18 cellular contexts compared by ENCODE assay signal in the genomic region with DNA sequence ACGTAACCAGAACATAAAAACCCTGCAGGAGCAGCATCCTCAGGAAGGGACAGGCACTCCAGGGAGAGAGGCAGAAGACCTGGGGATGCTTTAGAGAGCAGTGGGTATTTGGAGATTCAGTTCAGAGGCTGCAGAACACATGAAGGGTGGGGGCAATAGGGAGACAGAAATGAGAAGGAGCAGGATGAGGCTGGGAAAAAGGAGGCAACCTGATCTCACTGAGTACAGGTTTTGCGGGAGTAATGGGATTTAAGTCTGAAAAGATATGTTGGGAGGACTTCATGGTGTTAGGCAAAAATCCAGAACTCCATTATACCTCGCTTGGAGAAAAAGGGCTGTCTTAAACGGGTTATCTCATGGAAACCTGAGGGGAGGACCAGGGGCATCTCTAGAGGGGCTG. TPM values are rescaled to one million over a fixed set of nuclear protein-coding genes. Genes with fewer than 3 reads are reported as not detected.
A peak's percentile ranks its signal among the peaks of the same experiment; 100 is the strongest.
DNase-seq lines count a peak whose midpoint lies in the region; ATAC-seq and TF ChIP-seq lines count a peak whose summit lies in the region.
"Had no signal": no experiment of that assay in that cellular context is flagged by ENCODE, and none has a peak within 500 bp of the region (broad histone marks: within the 10 kb centered on the region; RNA-seq: fewer than 3 reads in every experiment).

No MANE protein-coding gene starts in this region.

- H3K36me3 ChIP-seq in mammary epithelial cell (ENCODE audit: insufficient read depth, low read length) (no peaks in the 10 kb centered on the region), vagina (no peaks in the 10 kb centered on the region)

- H3K27me3 Mint-ChIP-seq in MCF 10A (ENCODE audit: insufficient read depth, unreplicated experiment) (peaks cover 29% of the 10 kb centered on the region), mesothelial cell of epicardium (ENCODE audit: low read depth) (peaks cover 5% of the 10 kb centered on the region)
- H3K27me3 Mint-ChIP-seq in activated T-helper 1 cell treated with anti-CD3 and anti-CD28 coated beads, Interleukin-12 subunit alpha, Interleukin-12 subunit beta, Interleukin-2, Interleukin-4 antibody, amounts not matched to agents 30 ng/mL and 10 ng/mL and 1 ng/mL, durations not matched to agents 14 hours and 24 hours and 36 hours (ENCODE audit: insufficient read depth), result peaks cover 42% of the 10 kb centered on the region
- H3K27me3 Mint-ChIP-seq in activated CD8-positive, alpha-beta T cell treated with anti-CD3 and anti-CD28 coated beads, Interleukin-2, amount 10 ng/mL, durations not matched to agents 7 days and 5 days (ENCODE audit: low read depth), result peaks cover 27% of the 10 kb centered on the region

- no peaks in the 10 kb centered on the region for H4K20me1 ChIP-seq in mammary epithelial cell (ENCODE audit: insufficient read depth, low read length)

- no peak for DNase-seq in MCF 10A (ENCODE audit: unreplicated experiment)
- no peak for DNase-seq in mammary epithelial cell
- no peak for DNase-seq in activated T-helper 1 cell treated with anti-CD3 and anti-CD28 coated beads, Interleukin-12 subunit alpha, Interleukin-12 subunit beta, Interleukin-2, Interleukin-4 antibody, amounts not matched to agents 30 ng/mL and 10 ng/mL and 1 ng/mL, durations not matched to agents 14 hours and 24 hours and 36 hours (ENCODE audit: low spot score)
- DNase-seq in mesothelial cell of epicardium (ENCODE audit: low spot score in 2 of 2, unreplicated experiment in 2 of 2), result no peak
- no peak for DNase-seq in vagina (ENCODE audit: extremely low spot score in 2 of 2)
- DNase-seq in D341Med (ENCODE audit: low spot score), result no peak
- DNase-seq in NCI-H2171 treated with DMSO at 0.1 percent for 48 hours (lab: John Stamatoyannopoulos, UW), result no peak
- no peak for DNase-seq in activated CD8-positive, alpha-beta T cell treated with anti-CD3 and anti-CD28 coated beads, Interleukin-2, amount 10 ng/mL, durations not matched to agents 7 days and 5 days
- DNase-seq: COR-L47; GDM1; NCI-H1092; stimulated activated CD4-positive, alpha-beta T cell treated with anti-CD3 and anti-CD28 coated beads, Interleukin-12 subunit alpha, Interleukin-12 subunit beta, amount 100 ng/mL, for 4 hours; stimulated activated naive CD8-positive, alpha-beta T cell treated with anti-CD3 and anti-CD28 coated beads, Interleukin-15, Interleukin-2, amounts not matched to agents 100 U/mL and 50 U/mL, for 24 hours; T-helper 9 cell had no signal

- TF ChIP-seq CTCF in MCF 10A (IDR thresholded peaks at IDR 0.05; ENCODE audit: unreplicated experiment) (no peak), mammary epithelial cell (conservative IDR thresholded peaks at IDR 0.05 in 1 of 2, IDR thresholded peaks at IDR 0.05 in 1 of 2; ENCODE audit: extremely low read depth in 1 of 2, insufficient read depth in 1 of 2, low read depth in 1 of 2, low read length in 2 of 2) (no peak), mesothelial cell of epicardium (IDR thresholded peaks at IDR 0.05; ENCODE audit: unreplicated experiment) (no peak), vagina (IDR thresholded peaks at IDR 0.05) (no peak)

- no peaks in the 10 kb centered on the region for H3K36me3 Mint-ChIP-seq in MCF 10A (ENCODE audit: insufficient read depth, unreplicated experiment)
- no peaks in the 10 kb centered on the region for H3K36me3 Mint-ChIP-seq in activated T-helper 1 cell treated with anti-CD3 and anti-CD28 coated beads, Interleukin-12 subunit alpha, Interleukin-12 subunit beta, Interleukin-2, Interleukin-4 antibody, amounts not matched to agents 30 ng/mL and 10 ng/mL and 1 ng/mL, durations not matched to agents 14 hours and 24 hours and 36 hours (ENCODE audit: low read depth)
- H3K36me3 Mint-ChIP-seq in mesothelial cell of epicardium, result peaks cover 1% of the 10 kb centered on the region
- H3K36me3 Mint-ChIP-seq in activated CD8-positive, alpha-beta T cell treated with anti-CD3 and anti-CD28 coated beads, Interleukin-2, amount 10 ng/mL, durations not matched to agents 7 days and 5 days (ENCODE audit: low read depth), result no peaks in the 10 kb centered on the region

- CTCF ChIA-PET in MCF 10A (lab: Yijun Ruan, JAX), result interaction anchor here (0.6 to 1.8 kb wide), 5 partner anchors 8 to 245 kb away, joined by 3 to 8 read pairs (median 4); no protein-coding TSS in a partner anchor
- CTCF ChIA-PET in mammary epithelial cell (lab: Charles Lee; ENCODE audit: low non-redundant PET), result no interaction called here
- CTCF ChIA-PET in activated CD8-positive, alpha-beta T cell treated with anti-CD3 and anti-CD28 coated beads, Interleukin-2, amount 10 ng/mL, durations not matched to agents 7 days and 5 days (lab: Charles Lee), result interaction anchor here (0.7 to 3.4 kb wide), 3 partner anchors 8 to 231 kb away, joined by 3 to 29 read pairs (median 5); no protein-coding TSS in a partner anchor

- H3K4me1 Mint-ChIP-seq in MCF 10A (ENCODE audit: insufficient read depth, unreplicated experiment) (no peaks in the 10 kb centered on the region), mesothelial cell of epicardium (peaks cover 10% of the 10 kb centered on the region)
- peaks cover 18% of the 10 kb centered on the region for H3K4me1 Mint-ChIP-seq in activated T-helper 1 cell treated with anti-CD3 and anti-CD28 coated beads, Interleukin-12 subunit alpha, Interleukin-12 subunit beta, Interleukin-2, Interleukin-4 antibody, amounts not matched to agents 30 ng/mL and 10 ng/mL and 1 ng/mL, durations not matched to agents 14 hours and 24 hours and 36 hours (ENCODE audit: low read depth)
- peaks cover 26% of the 10 kb centered on the region for H3K4me1 Mint-ChIP-seq in activated CD8-positive, alpha-beta T cell treated with anti-CD3 and anti-CD28 coated beads, Interleukin-2, amount 10 ng/mL, durations not matched to agents 7 days and 5 days (ENCODE audit: low read depth)

- no peak overlapping the region for H3K27ac Mint-ChIP-seq in MCF 10A (ENCODE audit: low read depth, unreplicated experiment)
- H3K27ac Mint-ChIP-seq in activated T-helper 1 cell treated with anti-CD3 and anti-CD28 coated beads, Interleukin-12 subunit alpha, Interleukin-12 subunit beta, Interleukin-2, Interleukin-4 antibody, amounts not matched to agents 30 ng/mL and 10 ng/mL and 1 ng/mL, durations not matched to agents 14 hours and 24 hours and 36 hours, result peak overlapping the region; percentile 13
- peak overlapping the region; percentile 14 for H3K27ac Mint-ChIP-seq in mesothelial cell of epicardium
- H3K27ac Mint-ChIP-seq in activated CD8-positive, alpha-beta T cell treated with anti-CD3 and anti-CD28 coated beads, Interleukin-2, amount 10 ng/mL, durations not matched to agents 7 days and 5 days, result no peak overlapping the region
- H3K27ac Mint-ChIP-seq: activated CD4-positive, alpha-beta T cell treated with anti-CD3 and anti-CD28 coated beads for 36 hours; endodermal cell had no signal

- in situ Hi-C loops in mammary epithelial cell (cut with MboI; ENCODE audit: low sequenced_read_pairs in 2 of 2), result no loop called here

- WGBS in mammary epithelial cell (ENCODE audit: low coverage, missing lambda C conversion rate), result 56% methylated on average over 4 of the region's 4 CpGs

- no peak for TF ChIP-seq POLR2A in vagina (IDR thresholded peaks at IDR 0.05)

- peaks cover 12% of the 10 kb centered on the region for H3K4me1 ChIP-seq in mammary epithelial cell (ENCODE audit: insufficient read depth, low read length)
- peaks cover 19% of the 10 kb centered on the region for H3K4me1 ChIP-seq in vagina

- no peaks in the 10 kb centered on the region for H3K9me3 ChIP-seq in mammary epithelial cell (replicated peaks; ENCODE audit: insufficient read depth, low read length)
- no peaks in the 10 kb centered on the region for H3K9me3 ChIP-seq in vagina

- H3K4me2 ChIP-seq in mammary epithelial cell (ENCODE audit: insufficient read depth, low read depth, low read length), result no peak overlapping the region

- no peak overlapping the region for H3K9ac ChIP-seq in mammary epithelial cell (ENCODE audit: insufficient read depth, low read length)
- H3K9ac ChIP-seq: KMS-11 had no signal

- H3K27ac ChIP-seq in mammary epithelial cell (ENCODE audit: insufficient read depth, low read depth, low read length) (no peak overlapping the region), vagina (peak overlapping the region; percentile 78)
- H3K27ac ChIP-seq: KMS-11 had no signal

- H3K4me3 Mint-ChIP-seq in MCF 10A (ENCODE audit: unreplicated experiment), result peak overlapping the region; percentile 9
- peak overlapping the region; percentile 37 for H3K4me3 Mint-ChIP-seq in activated T-helper 1 cell treated with anti-CD3 and anti-CD28 coated beads, Interleukin-12 subunit alpha, Interleukin-12 subunit beta, Interleukin-2, Interleukin-4 antibody, amounts not matched to agents 30 ng/mL and 10 ng/mL and 1 ng/mL, durations not matched to agents 14 hours and 24 hours and 36 hours
- H3K4me3 Mint-ChIP-seq in mesothelial cell of epicardium, result peak overlapping the region; percentile 18
- no peak overlapping the region for H3K4me3 Mint-ChIP-seq in activated CD8-positive, alpha-beta T cell treated with anti-CD3 and anti-CD28 coated beads, Interleukin-2, amount 10 ng/mL, durations not matched to agents 7 days and 5 days

- POLR2A ChIA-PET in MCF 10A (lab: Yijun Ruan, JAX), result interaction anchor here (1.2 to 3.9 kb wide), 2 partner anchors 200 to 227 kb away, joined by 3 to 13 read pairs; partner anchors contain the start of genes LRSAM1 and RPL12
- POLR2A ChIA-PET in activated CD8-positive, alpha-beta T cell treated with anti-CD3 and anti-CD28 coated beads, Interleukin-2, amount 10 ng/mL, durations not matched to agents 7 days and 5 days (lab: Charles Lee), result interaction anchor here (0.7 kb wide), 1 partner anchor 228 kb away, joined by 3 read pairs; the partner anchor contains the start of gene LRSAM1

- intact Hi-C loops in MCF 10A (cut with micrococcal nuclease), result no loop called here
- intact Hi-C loops in mammary epithelial cell (cut with micrococcal nuclease), result no loop called here
- intact Hi-C loops in activated T-helper 1 cell treated with anti-CD3 and anti-CD28 coated beads, Interleukin-12 subunit alpha, Interleukin-12 subunit beta, Interleukin-2, Interleukin-4 antibody, amounts not matched to agents 30 ng/mL and 10 ng/mL and 1 ng/mL, durations not matched to agents 14 hours and 24 hours and 36 hours (cut with micrococcal nuclease), result loop anchor here (10.0 kb wide), 3 partner anchors 232 to 1812 kb away; partner anchors contain the start of genes LRSAM1, MIGA2, RPL12 and SH2D3C
- intact Hi-C loops in vagina (cut with DNase I), result loop anchor here (10.0 kb wide), 1 partner anchor 112 kb away; no protein-coding TSS in a partner anchor

- H2AFZ ChIP-seq in mammary epithelial cell (ENCODE audit: low read depth, low read length), result no peak overlapping the region

- no TSS peak for BruUV-seq in MCF 10A (replicated peaks; lab: Mats Ljungman, UMichigan)
- BruUV-seq in mammary epithelial cell (replicated peaks; lab: Mats Ljungman, UMichigan), result no TSS peak

- ATAC-seq in activated CD8-positive, alpha-beta T cell treated with anti-CD3 and anti-CD28 coated beads, Interleukin-2, amount 10 ng/mL, durations not matched to agents 7 days and 5 days, result no peak
- ATAC-seq: activated CD4-positive, alpha-beta T cell treated with anti-CD3 and anti-CD28 coated beads for 36 hours; left colon; stimulated activated naive CD8-positive, alpha-beta T cell treated with anti-CD3 and anti-CD28 coated beads, Interleukin-15, Interleukin-2, amounts not matched to agents 100 U/mL and 50 U/mL, for 24 hours had no signal

- no peak overlapping the region for H3K4me3 ChIP-seq in mammary epithelial cell (replicated peaks in 1 of 3; ENCODE audit: insufficient read depth in 1 of 3, low read depth in 2 of 3, low read length in 3 of 3)
- no peak overlapping the region for H3K4me3 ChIP-seq in vagina

- H3K27me3 ChIP-seq in mammary epithelial cell (ENCODE audit: insufficient read depth, low read length) (peaks cover 11% of the 10 kb centered on the region), vagina (no peaks in the 10 kb centered on the region)

- no peaks in the 10 kb centered on the region for H3K9me3 Mint-ChIP-seq in MCF 10A (ENCODE audit: unreplicated experiment)
- no peaks in the 10 kb centered on the region for H3K9me3 Mint-ChIP-seq in activated T-helper 1 cell treated with anti-CD3 and anti-CD28 coated beads, Interleukin-12 subunit alpha, Interleukin-12 subunit beta, Interleukin-2, Interleukin-4 antibody, amounts not matched to agents 30 ng/mL and 10 ng/mL and 1 ng/mL, durations not matched to agents 14 hours and 24 hours and 36 hours
- no peaks in the 10 kb centered on the region for H3K9me3 Mint-ChIP-seq in mesothelial cell of epicardium
- no peaks in the 10 kb centered on the region for H3K9me3 Mint-ChIP-seq in activated CD8-positive, alpha-beta T cell treated with anti-CD3 and anti-CD28 coated beads, Interleukin-2, amount 10 ng/mL, durations not matched to agents 7 days and 5 days (ENCODE audit: insufficient read depth)
- H3K9me3 Mint-ChIP-seq: endodermal cell had no signal

- dilution Hi-C loops in mammary epithelial cell (cut with HindIII; ENCODE audit: low sequenced_read_pairs), result no loop called here

- H3K79me2 ChIP-seq in mammary epithelial cell (ENCODE audit: insufficient read depth, low read length), result no peaks in the 10 kb centered on the region

RNA-seq across cellular contexts. Expression of gene GARNL3, which starts 41.3 kb away (rescaled TPM):
- total RNA-seq in MCF 10A (2022), result 4.9 and 6.1 TPM in 2 replicates
- total RNA-seq in mammary epithelial cell, result 1 to 10 TPM; 2.3 to 2.8 TPM
- 0.26 TPM for polyA plus RNA-seq in mammary epithelial cell
- polyA minus RNA-seq in mammary epithelial cell, result 4.4 TPM
- total RNA-seq in activated T-helper 1 cell treated with anti-CD3 and anti-CD28 coated beads, Interleukin-12 subunit alpha, Interleukin-12 subunit beta, Interleukin-2, Interleukin-4 antibody, amounts not matched to agents 30 ng/mL and 10 ng/mL and 1 ng/mL, durations not matched to agents 14 hours and 24 hours and 36 hours, result 1.5 and 2.0 TPM in 2 replicates
- 51.1 to 51.5 TPM (median 51.1 TPM) in 3 replicates for total RNA-seq in mesothelial cell of epicardium
- total RNA-seq in vagina, result 31.4 TPM
- 1 to 10 TPM; 1.3 to 1.9 TPM for total RNA-seq in activated CD8-positive, alpha-beta T cell treated with anti-CD3 and anti-CD28 coated beads, Interleukin-2, amount 10 ng/mL, durations not matched to agents 7 days and 5 days

Comparison
In these comparisons a context has a peak if more than half of its experiments do, and no peak if none do; other contexts are left out.
1. H3K27ac Mint-ChIP-seq: peak in activated T-helper 1 cell treated with anti-CD3 and anti-CD28 coated beads, Interleukin-12 subunit alpha, Interleukin-12 subunit beta, Interleukin-2, Interleukin-4 antibody, amounts not matched to agents 30 ng/mL and 10 ng/mL and 1 ng/mL, durations not matched to agents 14 hours and 24 hours and 36 hours (single experiment) and mesothelial cell of epicardium (single experiment); none in MCF 10A (single experiment) and activated CD8-positive, alpha-beta T cell treated with anti-CD3 and anti-CD28 coated beads, Interleukin-2, amount 10 ng/mL, durations not matched to agents 7 days and 5 days (single experiment).
2. intact Hi-C loops: an anchor here in activated T-helper 1 cell treated with anti-CD3 and anti-CD28 coated beads, Interleukin-12 subunit alpha, Interleukin-12 subunit beta, Interleukin-2, Interleukin-4 antibody, amounts not matched to agents 30 ng/mL and 10 ng/mL and 1 ng/mL, durations not matched to agents 14 hours and 24 hours and 36 hours (10.0 kb wide) and vagina (10.0 kb wide); none called in MCF 10A and mammary epithelial cell.